In genomic region chr12:102043928-102044327, GRCh38 we compare ENCODE assay signal across 9 cellular contexts. TPM values are rescaled to one million over a fixed set of nuclear protein-coding genes. Genes with fewer than 3 reads are reported as not detected.
DNase-seq lines count a peak whose midpoint lies in the region; ATAC-seq lines count a peak whose summit lies in the region.
"Had no signal": no experiment of that assay in that cellular context is flagged by ENCODE, and none has a peak within 500 bp of the region (broad histone marks: within the 10 kb centered on the region; RNA-seq: fewer than 3 reads in every experiment).

No MANE protein-coding gene starts in this region.

- WGBS in GM23248 (ENCODE audit: low coverage in 1 of 2, low lambda C conversion rate in 2 of 2, missing lambda C conversion rate in 2 of 2), 2 experiments = 93 to 98% methylated on average over 1 of the region's 1 CpG

- peaks cover 56% of the 10 kb centered on the region for H3K36me3 ChIP-seq in GM23248 (ENCODE audit: low read depth)

- ATAC-seq in activated CD8-positive, alpha-beta memory T cell treated with anti-CD3 and anti-CD28 coated beads, Interleukin-2, amount 10 ng/mL, durations not matched to agents 7 days and 5 days = peak; percentile 70
- ATAC-seq in GM21526 (IDR thresholded peaks at IDR 0.05; ENCODE audit: low FRiP score, unreplicated experiment) = peak; percentile 85
- peak; percentile 50 for ATAC-seq in HG03175 (IDR thresholded peaks at IDR 0.05; ENCODE audit: unreplicated experiment)
- peak; percentile 78 to 100 for ATAC-seq in naive thymus-derived CD8-positive, alpha-beta T cell
- ATAC-seq in natural killer cell treated with Interleukin-12 subunit alpha and Interleukin-12 subunit beta and Interleukin-15 and Interleukin-18, amount 100 ng/mL, for 72 hours = no peak

- no peaks in the 10 kb centered on the region for H3K4me1 ChIP-seq in GM23248 (ENCODE audit: insufficient read depth)

- H2AFZ ChIP-seq in GM23248 = no peak overlapping the region

- no peak overlapping the region for H3K4me2 ChIP-seq in GM23248 (ENCODE audit: unreplicated experiment)

- H3K4me3 Mint-ChIP-seq in activated CD8-positive, alpha-beta memory T cell treated with anti-CD3 and anti-CD28 coated beads, Interleukin-2, amount 10 ng/mL, durations not matched to agents 7 days and 5 days = no peak overlapping the region
- H3K4me3 Mint-ChIP-seq in naive thymus-derived CD8-positive, alpha-beta T cell = peak overlapping the region in 9 of 10 donors; percentile 11 to 60 (median 46)
- H3K4me3 Mint-ChIP-seq in natural killer cell treated with Interleukin-12 subunit alpha and Interleukin-12 subunit beta and Interleukin-15 and Interleukin-18, amount 100 ng/mL, for 72 hours = no peak overlapping the region

- CTCF ChIA-PET in activated CD8-positive, alpha-beta memory T cell treated with anti-CD3 and anti-CD28 coated beads, Interleukin-2, amount 10 ng/mL, durations not matched to agents 7 days and 5 days (lab: Charles Lee) = interaction anchor here (0.7 kb wide), 1 partner anchor 127 kb away, joined by 3 read pairs; no protein-coding TSS in a partner anchor

- H3K36me3 Mint-ChIP-seq in activated CD8-positive, alpha-beta memory T cell treated with anti-CD3 and anti-CD28 coated beads, Interleukin-2, amount 10 ng/mL, durations not matched to agents 7 days and 5 days = peaks cover 28% of the 10 kb centered on the region
- H3K36me3 Mint-ChIP-seq in naive thymus-derived CD8-positive, alpha-beta T cell = peaks cover 0 to 46% (median 17%) of the 10 kb centered on the region in 3 donors
- no peaks in the 10 kb centered on the region for H3K36me3 Mint-ChIP-seq in natural killer cell treated with Interleukin-12 subunit alpha and Interleukin-12 subunit beta and Interleukin-15 and Interleukin-18, amount 100 ng/mL, for 72 hours

- DNase-seq in activated CD8-positive, alpha-beta memory T cell treated with anti-CD3 and anti-CD28 coated beads, Interleukin-2, amount 10 ng/mL, durations not matched to agents 7 days and 5 days = no peak
- no peak for DNase-seq in activated CD8-positive, alpha-beta memory T cell treated with anti-CD3 and anti-CD28 coated beads, Interleukin-2, amount 50 U/mL, for 48 hours
- peak in 5 of 10 donors; percentile 14 to 63 (median 38) for DNase-seq in naive thymus-derived CD8-positive, alpha-beta T cell
- DNase-seq in C1 segment of cervical spinal cord (lab: John Stamatoyannopoulos, UW) (no peak), GM23248 (no peak)
- no peak for DNase-seq in natural killer cell treated with Interleukin-12 subunit alpha and Interleukin-12 subunit beta and Interleukin-15 and Interleukin-18, amount 100 ng/mL, for 72 hours (ENCODE audit: low spot score)
- DNase-seq: NCI-H524 had no signal

- no peak overlapping the region for H3K9ac ChIP-seq in GM23248

- no peaks in the 10 kb centered on the region for H3K79me2 ChIP-seq in GM23248 (ENCODE audit: insufficient read depth)

- POLR2A ChIA-PET in naive thymus-derived CD8-positive, alpha-beta T cell (lab: Charles Lee) = no interaction called here

- in situ Hi-C loops in GM23248 (cut with MboI) = no loop called here

- no peaks in the 10 kb centered on the region for H3K9me3 Mint-ChIP-seq in activated CD8-positive, alpha-beta memory T cell treated with anti-CD3 and anti-CD28 coated beads, Interleukin-2, amount 10 ng/mL, durations not matched to agents 7 days and 5 days (ENCODE audit: low read depth)
- H3K9me3 Mint-ChIP-seq in naive thymus-derived CD8-positive, alpha-beta T cell = no peaks in the 10 kb centered on the region
- H3K9me3 Mint-ChIP-seq in natural killer cell treated with Interleukin-12 subunit alpha and Interleukin-12 subunit beta and Interleukin-15 and Interleukin-18, amount 100 ng/mL, for 72 hours = no peaks in the 10 kb centered on the region

- no peaks in the 10 kb centered on the region for H3K9me2 ChIP-seq in GM23248 (ENCODE audit: insufficient read depth)

- H3K4me3 ChIP-seq in GM23248 = no peak overlapping the region

- H3K27ac Mint-ChIP-seq in activated CD8-positive, alpha-beta memory T cell treated with anti-CD3 and anti-CD28 coated beads, Interleukin-2, amount 10 ng/mL, durations not matched to agents 7 days and 5 days = peak overlapping the region; percentile 21
- peak overlapping the region in 9 of 10 donors; percentile 12 to 94 (median 71) for H3K27ac Mint-ChIP-seq in naive thymus-derived CD8-positive, alpha-beta T cell
- no peak overlapping the region for H3K27ac Mint-ChIP-seq in natural killer cell treated with Interleukin-12 subunit alpha and Interleukin-12 subunit beta and Interleukin-15 and Interleukin-18, amount 100 ng/mL, for 72 hours

- H3K9me3 ChIP-seq in GM23248 (ENCODE audit: low read depth) = no peaks in the 10 kb centered on the region

- no peaks in the 10 kb centered on the region for H4K20me1 ChIP-seq in GM23248 (ENCODE audit: insufficient read depth)

- no peaks in the 10 kb centered on the region for H3K27me3 ChIP-seq in GM23248 (replicated peaks; ENCODE audit: insufficient read depth)

- no peaks in the 10 kb centered on the region for H3F3A ChIP-seq in GM23248 (ENCODE audit: insufficient read depth)

- no peaks in the 10 kb centered on the region for H3K27me3 Mint-ChIP-seq in activated CD8-positive, alpha-beta memory T cell treated with anti-CD3 and anti-CD28 coated beads, Interleukin-2, amount 10 ng/mL, durations not matched to agents 7 days and 5 days
- H3K27me3 Mint-ChIP-seq in naive thymus-derived CD8-positive, alpha-beta T cell = no peaks in the 10 kb centered on the region
- no peaks in the 10 kb centered on the region for H3K27me3 Mint-ChIP-seq in natural killer cell treated with Interleukin-12 subunit alpha and Interleukin-12 subunit beta and Interleukin-15 and Interleukin-18, amount 100 ng/mL, for 72 hours

- no peak overlapping the region for H3K27ac ChIP-seq in GM23248

- peaks cover 15% of the 10 kb centered on the region for H3K4me1 Mint-ChIP-seq in activated CD8-positive, alpha-beta memory T cell treated with anti-CD3 and anti-CD28 coated beads, Interleukin-2, amount 10 ng/mL, durations not matched to agents 7 days and 5 days
- H3K4me1 Mint-ChIP-seq in naive thymus-derived CD8-positive, alpha-beta T cell = peaks cover 3 to 19% (median 13%) of the 10 kb centered on the region in 4 donors
- no peaks in the 10 kb centered on the region for H3K4me1 Mint-ChIP-seq in natural killer cell treated with Interleukin-12 subunit alpha and Interleukin-12 subunit beta and Interleukin-15 and Interleukin-18, amount 100 ng/mL, for 72 hours (ENCODE audit: low read depth in 2 of 2)

RNA-seq across cellular contexts. Expression of gene WASHC3, which starts 17.9 kb away (rescaled TPM):
- total RNA-seq in activated CD8-positive, alpha-beta memory T cell treated with anti-CD3 and anti-CD28 coated beads, Interleukin-2, amount 10 ng/mL, durations not matched to agents 7 days and 5 days = 10 to 100 TPM; 32.4 to 36.8 TPM
- total RNA-seq in naive thymus-derived CD8-positive, alpha-beta T cell = 10 to 100 TPM; 54.3 to 57.0 TPM
- 10 to 100 TPM; 89.3 to 97.2 (median 93.4) TPM for polyA plus RNA-seq in naive thymus-derived CD8-positive, alpha-beta T cell
- total RNA-seq in GM23248 (2014; rRNA removed; shearing (Covaris generic)) = 98.3 and 103 TPM in 2 replicates
- polyA plus RNA-seq in GM23248 (2016; fragmentation: Nextera tagmentation; extraction: Ambion mirVana) = 143 and 150 TPM in 2 replicates
- 10 to 100 TPM; 21.0 to 38.2 TPM for total RNA-seq in natural killer cell treated with Interleukin-12 subunit alpha and Interleukin-12 subunit beta and Interleukin-15 and Interleukin-18, amount 100 ng/mL, for 72 hours

Comparison
In these comparisons a context has a peak if more than half of its experiments do, and no peak if none do; other contexts are left out.
1. ATAC-seq: peak in activated CD8-positive, alpha-beta memory T cell treated with anti-CD3 and anti-CD28 coated beads, Interleukin-2, amount 10 ng/mL, durations not matched to agents 7 days and 5 days (single experiment), GM21526 (single experiment), HG03175 (single experiment) and naive thymus-derived CD8-positive, alpha-beta T cell (2 of 2); none in natural killer cell treated with Interleukin-12 subunit alpha and Interleukin-12 subunit beta and Interleukin-15 and Interleukin-18, amount 100 ng/mL, for 72 hours (0 of 2).
2. H3K27ac Mint-ChIP-seq: peak in activated CD8-positive, alpha-beta memory T cell treated with anti-CD3 and anti-CD28 coated beads, Interleukin-2, amount 10 ng/mL, durations not matched to agents 7 days and 5 days (single experiment) and naive thymus-derived CD8-positive, alpha-beta T cell (9 of 10); none in natural killer cell treated with Interleukin-12 subunit alpha and Interleukin-12 subunit beta and Interleukin-15 and Interleukin-18, amount 100 ng/mL, for 72 hours (0 of 2).
3. H3K4me3 Mint-ChIP-seq: peak in naive thymus-derived CD8-positive, alpha-beta T cell (9 of 10); none in activated CD8-positive, alpha-beta memory T cell treated with anti-CD3 and anti-CD28 coated beads, Interleukin-2, amount 10 ng/mL, durations not matched to agents 7 days and 5 days (single experiment) and natural killer cell treated with Interleukin-12 subunit alpha and Interleukin-12 subunit beta and Interleukin-15 and Interleukin-18, amount 100 ng/mL, for 72 hours (single experiment).